In genomic region chr21:34933609-34934345, GRCh38 we compare ENCODE assay signal across 12 cellular contexts.
DNase-seq lines count a peak whose midpoint lies in the region; ATAC-seq, FAIRE-seq and TF ChIP-seq lines count a peak whose summit lies in the region.
"Had no signal": no experiment of that assay in that cellular context is flagged by ENCODE, and none has a peak within 500 bp of the region (broad histone marks: within the 10 kb centered on the region; RNA-seq: fewer than 3 reads in every experiment).

No MANE protein-coding gene starts in this region.

- peaks cover 81% of the 10 kb centered on the region for H3K4me1 ChIP-seq in BLaER1
- peaks cover 0 to 20% (median 2%) of the 10 kb centered on the region in 4 donors for H3K4me1 ChIP-seq in Peyer's patch
- H3K4me1 ChIP-seq: pancreas had no signal

- H3K9me3 ChIP-seq in BLaER1 = no peaks in the 10 kb centered on the region; the same call in 1 of the 2 replicates
- H3K9me3 ChIP-seq in Peyer's patch = no peaks in the 10 kb centered on the region
- H3K9me3 ChIP-seq: pancreas had no signal

- H3K4me2 ChIP-seq in BLaER1 = peak overlapping the region; percentile 81
- H3K4me2 ChIP-seq: hepatocyte had no signal

- no peak for TF ChIP-seq POLR2A in Peyer's patch (IDR thresholded peaks at IDR 0.05)

- peak; percentile 80 for FAIRE-seq in GM19239 (lab: Jason Lieb, UNC)
- FAIRE-seq in RCC 7860 (lab: Jason Lieb, UNC) = no peak
- FAIRE-seq: pancreas had no signal

- DNase-seq in GM19239 (ENCODE audit: insufficient read length, low spot score) = no peak
- DNase-seq in Peyer's patch = no peak
- DNase-seq in effector CD4-positive, alpha-beta T cell = peak; percentile 11
- DNase-seq in RCC 7860 (ENCODE audit: low spot score) = no peak
- no peak for DNase-seq in DMS79 treated with DMSO at 0.1 percent for 48 hours (lab: John Stamatoyannopoulos, UW)
- DNase-seq in HT-29 (ENCODE audit: low spot score) = no peak
- DNase-seq: Calu3, pancreas had no signal

- H3K9ac ChIP-seq in BLaER1 = no peak overlapping the region

- H3K27me3 ChIP-seq in BLaER1 (no peaks in the 10 kb centered on the region), Peyer's patch (no peaks in the 10 kb centered on the region)
- H3K27me3 ChIP-seq: hepatocyte, pancreas had no signal

- peaks cover 59% of the 10 kb centered on the region for H3K36me3 ChIP-seq in BLaER1
- no peaks in the 10 kb centered on the region for H3K36me3 ChIP-seq in Peyer's patch
- H3K36me3 ChIP-seq: pancreas had no signal

- H3K27ac ChIP-seq in BLaER1 (peak overlapping the region; percentile 40), Peyer's patch (peak overlapping the region; percentile 44 to 79 (median 62))
- H3K27ac ChIP-seq: hepatocyte, pancreas, RWPE1 had no signal

- H3K4me3 ChIP-seq in BLaER1 (no peak overlapping the region), Peyer's patch (peak overlapping the region in 1 of 4 donors; percentile 6)
- H3K4me3 ChIP-seq: hepatocyte, pancreas had no signal

- no peak for ATAC-seq in GM19023 (IDR thresholded peaks at IDR 0.05; ENCODE audit: unreplicated experiment)

- TF ChIP-seq CTCF in Peyer's patch (IDR thresholded peaks at IDR 0.05) = no peak

- peaks cover 90% of the 10 kb centered on the region for H4K20me1 ChIP-seq in BLaER1
